In genomic region chr16:82793550-82794244, GRCh38 we compare ENCODE assay signal across 16 cellular contexts.
"Had no signal": no experiment of that assay in that cellular context is flagged by ENCODE, and none has a peak within 500 bp of the region (broad histone marks: within the 10 kb centered on the region; RNA-seq: fewer than 3 reads in every experiment).

No MANE protein-coding gene starts in this region.

- H3K27ac ChIP-seq: gastrocnemius medialis, left ventricle myocardium inferior, neutrophil had no signal

- ATAC-seq: gastrocnemius medialis, left cardiac atrium had no signal

- DNase-seq: erythroblast; gastrocnemius medialis; immature natural killer cell; kidney; left cardiac atrium; left ventricle myocardium inferior; mesenchymal stem cell; naive B cell; nephron progenitor cell; posterior cingulate gyrus; small intestine; stimulated activated CD4-positive, alpha-beta T cell treated with anti-CD3 and anti-CD28 coated beads, Interleukin-2, amount 100 ng/mL, for 48 hours; stimulated activated naive CD4-positive, alpha-beta T cell treated with Interleukin-2 at 50 U/mL for 16 hours; trophoblast cell had no signal

- H3K9me3 ChIP-seq: gastrocnemius medialis, left ventricle myocardium inferior, neutrophil had no signal

- H3K4me3 ChIP-seq: gastrocnemius medialis, left ventricle myocardium inferior, lung had no signal

- H3K27me3 ChIP-seq: gastrocnemius medialis, neutrophil had no signal

- H3K36me3 ChIP-seq: gastrocnemius medialis, left ventricle myocardium inferior, neutrophil had no signal
